In the genomic region with DNA sequence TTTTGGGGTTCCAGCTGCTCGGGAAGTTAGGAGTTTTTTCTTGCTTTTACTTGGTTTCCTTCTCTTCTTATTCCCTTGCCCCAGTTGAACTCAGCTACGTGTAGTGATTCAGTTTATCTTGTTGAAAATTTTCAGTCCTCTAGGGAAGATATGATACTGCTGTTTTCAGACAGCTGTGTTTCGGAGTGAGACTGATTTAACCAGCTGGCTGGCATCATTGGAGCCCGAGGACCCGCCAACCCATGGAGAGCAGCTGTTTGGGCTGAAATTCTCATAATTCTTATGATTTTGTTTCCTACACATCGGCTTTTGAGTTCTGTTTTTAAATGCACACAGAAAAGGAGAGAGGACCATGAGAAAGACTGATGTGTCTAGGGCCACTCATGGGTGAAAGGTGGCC, we compare ENCODE assay signal across 29 cellular contexts.
DNase-seq lines count a peak whose midpoint lies in the region; ATAC-seq, FAIRE-seq and TF ChIP-seq lines count a peak whose summit lies in the region.
"Had no signal": no experiment of that assay in that cellular context is flagged by ENCODE, and none has a peak within 500 bp of the region (broad histone marks: within the 10 kb centered on the region; RNA-seq: fewer than 3 reads in every experiment).

No MANE protein-coding gene starts in this region.

- 0 out of 22 replicates have a peak, but pooled peaks cover 0 to 5% (median 0%) of the 10 kb centered on the region in 11 experiments for H3K9me3 ChIP-seq in BLaER1 treated with 17β-estradiol and CSF1 and Interleukin-3, amounts not matched to agents 10 nM and 100 nM (replicated peaks in 1 of 11)
- H3K9me3 ChIP-seq in astrocyte (ENCODE audit: insufficient read depth, low read depth, low read length) = no peaks in the 10 kb centered on the region
- H3K9me3 ChIP-seq: BE2C, esophagus muscularis mucosa had no signal

- no peak overlapping the region for H2AFZ ChIP-seq in GM23338
- no peak overlapping the region for H2AFZ ChIP-seq in astrocyte (ENCODE audit: low read depth, low read length)
- H2AFZ ChIP-seq: PC-9 had no signal

- peak overlapping the region; percentile 32 to 89 (median 66); a peak in 20 of 22 replicates for H3K4me2 ChIP-seq in BLaER1 treated with 17β-estradiol and CSF1 and Interleukin-3, amounts not matched to agents 10 nM and 100 nM
- H3K4me2 ChIP-seq in GM23338 (no peak overlapping the region), astrocyte (ENCODE audit: low read length) (no peak overlapping the region)
- H3K4me2 ChIP-seq: PC-9 had no signal

- H3K36me3 Mint-ChIP-seq in GM23338 (ENCODE audit: low read depth) (no peaks in the 10 kb centered on the region), astrocyte (ENCODE audit: low read depth, unreplicated experiment) (no peaks in the 10 kb centered on the region), neural crest cell (ENCODE audit: low read depth) (no peaks in the 10 kb centered on the region)
- H3K36me3 Mint-ChIP-seq: type B pancreatic cell had no signal

- no peaks in the 10 kb centered on the region for H3K79me2 ChIP-seq in GM23338 (replicated peaks; ENCODE audit: insufficient read depth)
- H3K79me2 ChIP-seq in astrocyte (ENCODE audit: insufficient read depth, low read length) = no peaks in the 10 kb centered on the region

- H3K27ac ChIP-seq in BLaER1 treated with 17β-estradiol and CSF1 and Interleukin-3, amounts not matched to agents 10 nM and 100 nM = peak overlapping the region in 6 of 11 experiments; percentile 27 to 65 (median 60); a peak in 11 of 22 replicates
- H3K27ac ChIP-seq in GM23338 (ENCODE audit: low read depth) = no peak overlapping the region
- H3K27ac ChIP-seq in astrocyte (ENCODE audit: low read depth, low read length) = no peak overlapping the region
- H3K27ac ChIP-seq: PC-9, skin epidermis had no signal

- H3K4me3 Mint-ChIP-seq in GM23338 (no peak overlapping the region), astrocyte (ENCODE audit: unreplicated experiment) (no peak overlapping the region), neural crest cell (no peak overlapping the region)
- H3K4me3 Mint-ChIP-seq: activated CD8-positive, alpha-beta memory T cell treated with anti-CD3 and anti-CD28 coated beads, Interleukin-2, amount 10 ng/mL, durations not matched to agents 7 days and 5 days; IgD-negative memory B cell; type B pancreatic cell had no signal

- H3K27ac Mint-ChIP-seq in GM23338 (peak overlapping the region; percentile 36; the same call in 1 of the 2 replicates), astrocyte (ENCODE audit: unreplicated experiment) (peak overlapping the region; percentile 15), neural crest cell (ENCODE audit: unreplicated experiment) (peak overlapping the region; percentile 43)
- H3K27ac Mint-ChIP-seq: activated CD8-positive, alpha-beta memory T cell treated with anti-CD3 and anti-CD28 coated beads, Interleukin-2, amount 10 ng/mL, durations not matched to agents 7 days and 5 days; IgD-negative memory B cell; progenitor cell of endocrine pancreas; type B pancreatic cell had no signal

- DNase-seq in GM23338 (ENCODE audit: low spot score) = no peak
- no peak for DNase-seq in astrocyte (ENCODE audit: low read depth)
- no peak for DNase-seq in neural crest cell (ENCODE audit: low read depth, low spot score)
- DNase-seq in activated T-cell treated with anti-CD3 and anti-CD28 coated beads, Interleukin-2, amount 50 U/mL, for 1 hour = no peak
- DNase-seq in stimulated activated CD4-positive, alpha-beta T cell treated with anti-CD3 and anti-CD28 coated beads, Interleukin-1b, Interleukin-23, amount 100 ng/mL, for 48 hours = no peak
- DNase-seq: activated CD4-positive, alpha-beta T cell treated with anti-CD3 and anti-CD28 coated beads, Interleukin-2, amount 50 U/mL, for 4 hours; activated CD8-positive, alpha-beta memory T cell treated with anti-CD3 and anti-CD28 coated beads, Interleukin-2, amount 10 ng/mL, durations not matched to agents 7 days and 5 days; activated T-cell treated with anti-CD3 and anti-CD28 coated beads, Interleukin-2, amount 50 U/mL, for 48 hours; BE2C; caudate nucleus; foreskin fibroblast; mesenchymal stem cell; NCI-H1048; NCI-H187; NCI-H510A; NK-92 treated with Interleukin-12 subunit alpha and Interleukin-12 subunit beta, amount 100 ng/mL, for 24 hours; nucleus accumbens; PC-9; stimulated activated naive CD4-positive, alpha-beta T cell had no signal

- TF ChIP-seq CTCF in GM23338 (conservative IDR thresholded peaks at IDR 0.05; ENCODE audit: low read depth in 2 of 2) (no peak), astrocyte (IDR thresholded peaks at IDR 0.05; ENCODE audit: insufficient read depth, low read depth, low read length) (no peak), neural crest cell (conservative IDR thresholded peaks at IDR 0.05) (no peak)

- H3K4me1 Mint-ChIP-seq in GM23338 (no peaks in the 10 kb centered on the region), astrocyte (ENCODE audit: low read depth, unreplicated experiment) (peaks cover 17% of the 10 kb centered on the region), neural crest cell (peaks cover 30% of the 10 kb centered on the region)

- H3K9me2 ChIP-seq in GM23338 (ENCODE audit: insufficient read depth) = no peaks in the 10 kb centered on the region

- ATAC-seq in GM23338 (no peak), HG02588 (IDR thresholded peaks at IDR 0.05; ENCODE audit: unreplicated experiment) (no peak), HG02678 (IDR thresholded peaks at IDR 0.05; ENCODE audit: unreplicated experiment) (no peak)
- ATAC-seq: activated CD4-positive, CD25-positive, alpha-beta regulatory T cell treated with anti-CD3 and anti-CD28 coated beads, Interleukin-2, amount 50 U/mL, for 24 hours; activated CD8-positive, alpha-beta memory T cell treated with anti-CD3 and anti-CD28 coated beads, Interleukin-2, amount 10 ng/mL, durations not matched to agents 7 days and 5 days; HCT116 had no signal

- no peak overlapping the region for H3K4me3 ChIP-seq in BLaER1 treated with 17β-estradiol and CSF1 and Interleukin-3, amounts not matched to agents 10 nM and 100 nM
- H3K4me3 ChIP-seq in GM23338 (no peak overlapping the region), astrocyte (ENCODE audit: insufficient read depth, low read depth, low read length) (no peak overlapping the region)
- H3K4me3 ChIP-seq: esophagus muscularis mucosa, PC-9, skin epidermis had no signal

- no peaks in the 10 kb centered on the region for H3K27me3 Mint-ChIP-seq in GM23338 (ENCODE audit: insufficient read depth, low read depth, poor library complexity)
- H3K27me3 Mint-ChIP-seq in astrocyte (ENCODE audit: low read depth, unreplicated experiment) = peaks cover 4% of the 10 kb centered on the region
- H3K27me3 Mint-ChIP-seq in neural crest cell (ENCODE audit: low read depth) = no peaks in the 10 kb centered on the region
- H3K27me3 Mint-ChIP-seq: activated CD8-positive, alpha-beta memory T cell treated with anti-CD3 and anti-CD28 coated beads, Interleukin-2, amount 10 ng/mL, durations not matched to agents 7 days and 5 days; IgD-negative memory B cell; progenitor cell of endocrine pancreas; type B pancreatic cell had no signal

- H3K4me1 ChIP-seq in BLaER1 treated with 17β-estradiol and CSF1 and Interleukin-3, amounts not matched to agents 10 nM and 100 nM = peaks cover 50 to 67% (median 59%) of the 10 kb centered on the region in 10 experiments
- H3K4me1 ChIP-seq in GM23338 (ENCODE audit: insufficient read depth) (no peaks in the 10 kb centered on the region), astrocyte (ENCODE audit: insufficient read depth, low read length) (no peaks in the 10 kb centered on the region)

- H3K9me3 Mint-ChIP-seq in GM23338 = no peaks in the 10 kb centered on the region
- no peaks in the 10 kb centered on the region for H3K9me3 Mint-ChIP-seq in astrocyte (ENCODE audit: unreplicated experiment)
- peaks cover 3% of the 10 kb centered on the region for H3K9me3 Mint-ChIP-seq in neural crest cell
- H3K9me3 Mint-ChIP-seq: IgD-negative memory B cell, type B pancreatic cell had no signal

- H3K9ac ChIP-seq in BLaER1 treated with 17β-estradiol and CSF1 and Interleukin-3, amounts not matched to agents 10 nM and 100 nM = peak overlapping the region in 3 of 11 experiments; percentile 5 to 57 (median 49); a peak in 5 of 22 replicates
- H3K9ac ChIP-seq in astrocyte (ENCODE audit: low read length) = no peak overlapping the region

- FAIRE-seq in astrocyte (lab: Jason Lieb, UNC) = no peak

- H3K27me3 ChIP-seq in BLaER1 treated with 17β-estradiol and CSF1 and Interleukin-3, amounts not matched to agents 10 nM and 100 nM = no peaks in the 10 kb centered on the region
- H3K27me3 ChIP-seq in GM23338 (ENCODE audit: insufficient read depth) (no peaks in the 10 kb centered on the region), astrocyte (ENCODE audit: insufficient read depth, low read length) (no peaks in the 10 kb centered on the region)
- H3K27me3 ChIP-seq: BE2C, esophagus muscularis mucosa had no signal

- no peaks in the 10 kb centered on the region for H3F3A ChIP-seq in GM23338 (replicated peaks; ENCODE audit: low read depth)

- peaks cover 0 to 71% (median 20%) of the 10 kb centered on the region in 11 experiments; a peak in 15 of 22 replicates for H3K36me3 ChIP-seq in BLaER1 treated with 17β-estradiol and CSF1 and Interleukin-3, amounts not matched to agents 10 nM and 100 nM
- H3K36me3 ChIP-seq in GM23338 (ENCODE audit: insufficient read depth) = no peaks in the 10 kb centered on the region
- no peaks in the 10 kb centered on the region for H3K36me3 ChIP-seq in astrocyte (ENCODE audit: insufficient read depth, low read length)

- H4K20me1 ChIP-seq in BLaER1 treated with 17β-estradiol and CSF1 and Interleukin-3, amounts not matched to agents 10 nM and 100 nM = peaks cover 0 to 93% (median 0%) of the 10 kb centered on the region in 11 experiments; a peak in 5 of 22 replicates
- H4K20me1 ChIP-seq in GM23338 (replicated peaks; ENCODE audit: insufficient read depth) (no peaks in the 10 kb centered on the region), astrocyte (ENCODE audit: insufficient read depth, low read length) (no peaks in the 10 kb centered on the region)

TF ChIP-seq in GM23338, 12 proteins besides CTCF, POLR2A, EP300 and RAD21 (continues in another document):
- no peak for TF ChIP-seq EZH2phosphoT487 (IDR thresholded peaks at IDR 0.05; ENCODE audit: unreplicated experiment)

Comparison
In these comparisons a context has a peak if more than half of its experiments do, and no peak if none do; other contexts are left out.
1. H3K27ac ChIP-seq: peak in BLaER1 treated with 17β-estradiol and CSF1 and Interleukin-3, amounts not matched to agents 10 nM and 100 nM (6 of 11); none in GM23338 (single experiment) and astrocyte (single experiment).
2. H3K4me2 ChIP-seq: peak in BLaER1 treated with 17β-estradiol and CSF1 and Interleukin-3, amounts not matched to agents 10 nM and 100 nM (11 of 11); none in GM23338 (single experiment) and astrocyte (single experiment).
3. Peak in every context shown above with its lines, with median percentiles within 50 percentile points of each other: H3K27ac Mint-ChIP-seq.